8 cellular contexts compared by ENCODE assay signal in the genomic region with DNA sequence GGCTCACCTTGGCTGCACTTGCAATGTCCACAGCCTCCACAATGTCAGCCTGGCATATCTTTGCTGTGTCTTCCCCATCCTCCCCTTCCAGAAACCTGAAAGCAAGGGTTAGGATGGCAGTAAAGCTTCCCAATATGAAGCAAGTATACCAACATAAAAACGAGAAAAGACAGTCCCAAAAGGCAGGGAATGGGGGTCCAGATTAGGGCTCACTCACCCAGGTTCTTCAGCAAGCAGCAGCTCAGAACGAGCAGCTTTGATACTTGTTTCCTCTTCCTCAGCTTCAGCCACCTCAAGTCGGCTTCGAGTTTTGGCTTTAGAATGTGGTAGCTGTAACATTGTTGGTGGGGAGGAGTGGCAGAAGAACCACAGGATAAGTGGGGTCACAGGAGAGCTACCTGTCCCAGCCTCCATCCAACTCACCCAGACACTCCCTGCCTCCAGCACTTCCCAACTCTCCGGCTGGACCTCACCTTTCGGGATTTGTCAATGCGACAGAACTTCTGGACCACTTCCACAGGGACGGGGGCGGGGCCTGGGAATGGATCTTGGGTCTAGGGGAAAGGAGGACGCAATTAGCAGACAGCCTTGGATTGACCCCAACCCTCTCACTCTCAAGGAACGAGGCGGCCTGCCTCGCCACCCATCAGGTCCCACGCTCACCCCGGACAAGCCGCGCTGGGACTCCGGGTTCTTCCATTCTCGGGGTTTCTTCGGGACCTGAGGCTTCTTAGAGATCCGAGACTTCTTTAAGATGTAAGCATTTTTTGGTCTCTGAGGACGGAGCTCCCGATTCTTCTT. TPM values are rescaled to one million over a fixed set of nuclear protein-coding genes. Genes with fewer than 3 reads are reported as not detected.
DNase-seq lines count a peak whose midpoint lies in the region; ATAC-seq and TF ChIP-seq lines count a peak whose summit lies in the region.

No MANE protein-coding gene starts in this region.

- CTCF ChIA-PET in PC-9 (lab: Charles Lee): interaction anchor here (0.5 to 0.9 kb wide), 4 partner anchors 24 to 169 kb away, joined by 3 to 12 read pairs (median 4); no protein-coding TSS in a partner anchor

- H3K27ac ChIP-seq in PC-9: no peak overlapping the region
- H3K27ac ChIP-seq in esophagus (ENCODE audit: low read depth in 2 of 2, low read length in 1 of 2): peak overlapping the region; percentile 79 to 83
- H3K27ac ChIP-seq in prostate gland: peak overlapping the region; percentile 83 to 88

- intact Hi-C loops in PC-9 (cut with micrococcal nuclease; ENCODE audit: unreplicated experiment) (loop anchor here (10.0 kb wide), 1 partner anchor 286 kb away; no protein-coding TSS in a partner anchor), prostate gland (cut with DNase I) (no loop called here)

- ATAC-seq in HG02981 (IDR thresholded peaks at IDR 0.05; ENCODE audit: unreplicated experiment): no peak

- TF ChIP-seq CTCF in PC-9 (conservative IDR thresholded peaks at IDR 0.05) (no peak), prostate gland (IDR thresholded peaks at IDR 0.05) (no peak)

- H3K79me2 ChIP-seq in PC-9 (ENCODE audit: low read depth): peaks cover 46% of the 10 kb centered on the region

- H3K27me3 ChIP-seq in PC-9 (ENCODE audit: insufficient read depth, low read depth) (no peaks in the 10 kb centered on the region), esophagus (ENCODE audit: control insufficient read depth in 1 of 2, insufficient read depth in 2 of 2, low read length in 2 of 2) (no peaks in the 10 kb centered on the region), prostate gland (replicated peaks; ENCODE audit: insufficient read depth) (no peaks in the 10 kb centered on the region)

- POLR2A ChIA-PET in PC-9 (lab: Charles Lee; ENCODE audit: unreplicated experiment): interaction anchor here (0.7 to 1.6 kb wide), 3 partner anchors 10 to 16 kb away, joined by 3 to 13 read pairs (median 7); a partner anchor contains a TSS

- H3K4me1 ChIP-seq in PC-9 (replicated peaks; ENCODE audit: insufficient read depth) (peaks cover 12% of the 10 kb centered on the region), esophagus (ENCODE audit: control insufficient read depth in 2 of 2, insufficient read depth in 2 of 2, low read length in 1 of 2) (peaks cover 3 to 13% of the 10 kb centered on the region in 2 donors), prostate gland (replicated peaks) (peaks cover 11% of the 10 kb centered on the region)

- BruUV-seq in PC-9 (replicated peaks; lab: Mats Ljungman, UMichigan): TSS peak; percentile 32

- DNase-seq in PC-9 (peak in 1 of 2 experiments; percentile 16), prostate gland (ENCODE audit: low spot score) (no peak), mucosa of gallbladder (ENCODE audit: low spot score) (no peak), middle frontal gyrus (ENCODE audit: extremely low spot score, low spot score) (no peak)
- DNase-seq in activated CD4-positive, alpha-beta T cell treated with anti-CD3 and anti-CD28 coated beads for 1 hour: no peak

- H4K20me1 ChIP-seq in PC-9 (ENCODE audit: insufficient read depth): no peaks in the 10 kb centered on the region; the same call in 1 of the 2 replicates

- peak overlapping the region; percentile 91 for H3K4me2 ChIP-seq in PC-9

- H3K36me3 ChIP-seq in PC-9 (ENCODE audit: low read depth): peaks cover 17% of the 10 kb centered on the region
- H3K36me3 ChIP-seq in esophagus (ENCODE audit: control insufficient read depth in 2 of 2, insufficient read depth in 2 of 2, low read length in 1 of 2): peaks cover 17 to 25% of the 10 kb centered on the region in 2 donors
- no peaks in the 10 kb centered on the region for H3K36me3 ChIP-seq in prostate gland

- no peaks in the 10 kb centered on the region for H3K9me2 ChIP-seq in PC-9 (ENCODE audit: insufficient read depth)

- 8 to 10% methylated on average over 23 of the region's 23 CpGs for WGBS in esophagus, 2 donors
- 11% methylated on average over 23 of the region's 23 CpGs for WGBS in prostate gland

- no peak for TF ChIP-seq POLR2A in prostate gland (IDR thresholded peaks at IDR 0.05)

- peak overlapping the region; percentile 83 for H3K4me3 ChIP-seq in GM08714 (ENCODE audit: low read length)
- peak overlapping the region; percentile 93 for H3K4me3 ChIP-seq in PC-9
- peak overlapping the region; percentile 74 to 92 for H3K4me3 ChIP-seq in esophagus (ENCODE audit: low read depth in 1 of 2, low read length in 2 of 2)
- peak overlapping the region; percentile 66 for H3K4me3 ChIP-seq in prostate gland

- no peaks in the 10 kb centered on the region for H3K9me3 ChIP-seq in PC-9 (ENCODE audit: insufficient read depth, low read depth)
- no peaks in the 10 kb centered on the region for H3K9me3 ChIP-seq in esophagus (ENCODE audit: control insufficient read depth in 2 of 2, insufficient read depth in 1 of 2, low read depth in 1 of 2, low read length in 1 of 2)
- no peaks in the 10 kb centered on the region for H3K9me3 ChIP-seq in prostate gland

- peaks cover 24% of the 10 kb centered on the region; the same call in 1 of the 2 replicates for H3F3A ChIP-seq in PC-9 (ENCODE audit: insufficient read depth, low read depth)

- peak overlapping the region; percentile 81 for H2AFZ ChIP-seq in PC-9

RNA-seq across cellular contexts. Expression of a gene that starts 0.7 kb away (rescaled TPM):
- total RNA-seq in PC-9 (2021) (52.4 and 59.6 TPM in 2 replicates), prostate gland (10 to 100 TPM; 41.3 to 47.2 TPM), mucosa of gallbladder (37.7 TPM)
- polyA plus RNA-seq in esophagus: 10 to 100 TPM; 38.6 to 44.5 TPM

RNA-seq across cellular contexts. Expression of a gene that starts 1.1 kb away (rescaled TPM):
- 51.5 and 57.2 TPM in 2 replicates for total RNA-seq in PC-9 (2021)
- polyA plus RNA-seq in esophagus: 100 to 1,000 TPM; 127 to 293 TPM
- 10 to 100 TPM; 24.1 to 59.7 TPM for total RNA-seq in prostate gland
- total RNA-seq in mucosa of gallbladder: 38.6 TPM

RNA-seq across cellular contexts. Expression of a gene that starts 10.4 kb away (rescaled TPM):
- total RNA-seq in PC-9 (2021) (99.3 and 102 TPM in 2 replicates), prostate gland (100 to 1,000 TPM in 1 of 2 donors, 10 to 100 TPM in 1; 98.7 to 107 TPM), mucosa of gallbladder (158 TPM)
- polyA plus RNA-seq in esophagus: 100 to 1,000 TPM in 1 of 2 donors, 10 to 100 TPM in 1; 58.7 to 134 TPM

RNA-seq across cellular contexts. Expression of a gene that starts 11.4 kb away (rescaled TPM):
- total RNA-seq in PC-9 (2021) (10.3 and 12.8 TPM in 2 replicates), prostate gland (10 to 100 TPM; 15.8 to 21.4 TPM), mucosa of gallbladder (25.4 TPM)
- 10 to 100 TPM; 21.1 to 27.2 TPM for polyA plus RNA-seq in esophagus

RNA-seq across cellular contexts. Expression of a gene that starts 16.5 kb away (rescaled TPM):
- 2,057 and 2,442 TPM in 2 replicates for total RNA-seq in PC-9 (2021)
- 1,000 to 10,000 TPM; 7,154 to 7,464 TPM for polyA plus RNA-seq in esophagus
- 1,000 to 10,000 TPM; 1,990 to 4,594 TPM for total RNA-seq in prostate gland
- total RNA-seq in mucosa of gallbladder: 1,438 TPM
